ENCODE assay signal across 8 cellular contexts in the genomic region with DNA sequence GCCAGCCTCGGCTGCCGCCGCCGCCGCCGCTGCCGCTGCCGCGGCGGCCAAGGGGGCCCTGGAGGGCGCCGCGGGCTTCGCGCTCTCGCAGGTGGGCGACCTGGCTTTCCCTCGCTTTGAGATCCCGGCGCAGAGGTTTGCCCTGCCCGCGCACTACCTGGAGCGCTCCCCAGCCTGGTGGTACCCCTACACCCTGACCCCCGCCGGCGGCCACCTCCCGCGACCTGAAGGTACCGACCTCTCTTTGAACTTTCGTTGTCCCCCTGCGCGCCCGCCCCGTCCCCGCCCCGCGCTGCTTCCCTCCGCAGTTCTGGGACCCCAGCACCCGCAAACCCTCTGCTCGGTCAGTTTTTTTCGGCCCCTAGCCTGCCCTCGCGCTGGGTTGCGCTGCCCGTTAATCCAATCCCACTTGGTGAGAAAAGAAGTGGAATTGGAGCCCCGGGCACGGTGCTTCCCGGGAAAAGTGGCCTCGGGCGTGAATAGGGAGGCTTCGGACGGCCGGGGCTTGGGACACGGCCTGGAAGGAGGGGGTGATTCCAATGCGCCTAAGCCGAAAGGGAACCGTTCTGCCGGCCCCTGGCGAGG. TPM values are rescaled to one million over a fixed set of nuclear protein-coding genes. Genes with fewer than 3 reads are reported as not detected.
DNase-seq lines count a peak whose midpoint lies in the region; ATAC-seq and TF ChIP-seq lines count a peak whose summit lies in the region.

No MANE protein-coding gene starts in this region.

- no peak overlapping the region for H3K4me3 ChIP-seq in CD4-positive, CD25-positive, alpha-beta regulatory T cell (ENCODE audit: low read depth, low read length)
- H3K4me3 ChIP-seq in ascending aorta (peak overlapping the region; percentile 40 to 54), neural progenitor cell (peak overlapping the region; percentile 50)

- peaks cover 0 to 4% (median 0%) of the 10 kb centered on the region in 7 donors for H3K9me3 Mint-ChIP-seq in CD4-positive, CD25-positive, alpha-beta regulatory T cell
- H3K9me3 Mint-ChIP-seq in neural progenitor cell: no peaks in the 10 kb centered on the region

- H3K79me2 ChIP-seq in neural progenitor cell (ENCODE audit: low read depth): no peaks in the 10 kb centered on the region

- peaks cover 89% of the 10 kb centered on the region for H4K20me1 ChIP-seq in neural progenitor cell (ENCODE audit: low read depth)

- H2AFZ ChIP-seq in neural progenitor cell (replicated peaks): no peak overlapping the region

- H3K27me3 ChIP-seq in CD4-positive, CD25-positive, alpha-beta regulatory T cell (ENCODE audit: control insufficient read depth, insufficient read depth, low read length): peaks cover 40% of the 10 kb centered on the region
- H3K27me3 ChIP-seq in ascending aorta: peaks cover 69% of the 10 kb centered on the region
- peaks cover 100% of the 10 kb centered on the region for H3K27me3 ChIP-seq in neural progenitor cell

- TF ChIP-seq CTCF in ascending aorta (IDR thresholded peaks at IDR 0.05) (no peak), neural progenitor cell (IDR thresholded peaks at IDR 0.05) (no peak)

- peaks cover 67% of the 10 kb centered on the region for H3K4me1 ChIP-seq in CD4-positive, CD25-positive, alpha-beta regulatory T cell (ENCODE audit: control insufficient read depth, insufficient read depth, low read length, poor library complexity, severe bottlenecking)
- H3K4me1 ChIP-seq in ascending aorta (peaks cover 15 to 36% of the 10 kb centered on the region in 2 donors), neural progenitor cell (peaks cover 47% of the 10 kb centered on the region)

- intact Hi-C loops in ascending aorta (cut with DNase I): loop anchor here (2.0 kb wide), 1 partner anchor 18 kb away; a partner anchor contains a TSS

- no peaks in the 10 kb centered on the region for H3K36me3 ChIP-seq in CD4-positive, CD25-positive, alpha-beta regulatory T cell (ENCODE audit: control insufficient read depth, insufficient read depth, low read length)
- H3K36me3 ChIP-seq in ascending aorta (no peaks in the 10 kb centered on the region), neural progenitor cell (no peaks in the 10 kb centered on the region)

- ATAC-seq in CD4-positive, CD25-positive, alpha-beta regulatory T cell (ENCODE audit: low read depth in 2 of 2): no peak
- ATAC-seq in GM19351 (IDR thresholded peaks at IDR 0.05; ENCODE audit: unreplicated experiment) (peak; percentile 4), HG02763 (IDR thresholded peaks at IDR 0.05; ENCODE audit: unreplicated experiment) (no peak)

- peaks cover 84% of the 10 kb centered on the region for H3K27me3 Mint-ChIP-seq in CD4-positive, CD25-positive, alpha-beta regulatory T cell
- H3K27me3 Mint-ChIP-seq in neural progenitor cell (ENCODE audit: insufficient read depth, low read depth): peaks cover 87% of the 10 kb centered on the region

- no peak for DNase-seq in CD4-positive, CD25-positive, alpha-beta regulatory T cell
- no peak for DNase-seq in ascending aorta (ENCODE audit: low spot score in 2 of 2)
- no peak for DNase-seq in neural progenitor cell (ENCODE audit: low spot score)
- no peak for DNase-seq in activated gamma-delta T cell (lab: John Stamatoyannopoulos, UW)
- no peak for DNase-seq in T1000 (lab: John Stamatoyannopoulos, UW)
- no peak for DNase-seq in stimulated activated CD4-positive, alpha-beta T cell treated with anti-CD3 and anti-CD28 coated beads, Interleukin-4, amount 100 ng/mL, for 1 hour

- no peaks in the 10 kb centered on the region for H3K9me3 ChIP-seq in CD4-positive, CD25-positive, alpha-beta regulatory T cell (ENCODE audit: control insufficient read depth in 2 of 2, low read length in 2 of 2)
- H3K9me3 ChIP-seq in ascending aorta: no peaks in the 10 kb centered on the region
- H3K9me3 ChIP-seq in neural progenitor cell (ENCODE audit: low read depth): no peaks in the 10 kb centered on the region

- H3K27ac Mint-ChIP-seq in CD4-positive, CD25-positive, alpha-beta regulatory T cell: peak overlapping the region in 1 of 3 donors; percentile 42
- no peak overlapping the region for H3K27ac Mint-ChIP-seq in neural progenitor cell

- peak overlapping the region; percentile 69 for H3K4me2 ChIP-seq in neural progenitor cell

- H3K36me3 Mint-ChIP-seq in CD4-positive, CD25-positive, alpha-beta regulatory T cell: no peaks in the 10 kb centered on the region
- no peaks in the 10 kb centered on the region for H3K36me3 Mint-ChIP-seq in neural progenitor cell

- H3K9ac ChIP-seq in neural progenitor cell: no peak overlapping the region

- no peak overlapping the region for H3K27ac ChIP-seq in CD4-positive, CD25-positive, alpha-beta regulatory T cell (ENCODE audit: insufficient read depth, low read length, poor library complexity, severe bottlenecking)
- H3K27ac ChIP-seq in ascending aorta: no peak overlapping the region
- H3K27ac ChIP-seq in neural progenitor cell: no peak overlapping the region

- peak overlapping the region in 3 of 4 donors; percentile 77 to 91 (median 86) for H3K4me3 Mint-ChIP-seq in CD4-positive, CD25-positive, alpha-beta regulatory T cell
- H3K4me3 Mint-ChIP-seq in neural progenitor cell: peak overlapping the region; percentile 74

- peaks cover 69% of the 10 kb centered on the region for H3F3A ChIP-seq in neural progenitor cell (ENCODE audit: low read depth)

- H3K4me1 Mint-ChIP-seq in CD4-positive, CD25-positive, alpha-beta regulatory T cell: peaks cover 6 to 60% (median 38%) of the 10 kb centered on the region in 4 donors
- H3K4me1 Mint-ChIP-seq in neural progenitor cell: peaks cover 34% of the 10 kb centered on the region

RNA-seq across cellular contexts. Expression of a gene that starts 0.5 kb away (rescaled TPM):
- total RNA-seq in CD4-positive, CD25-positive, alpha-beta regulatory T cell: not detected
- not detected for polyA plus RNA-seq in CD4-positive, CD25-positive, alpha-beta regulatory T cell
- not detected for total RNA-seq in ascending aorta
- total RNA-seq in neural progenitor cell (ENCODE audit: low replicate concordance): 0.12 TPM in 1 of 2 replicates, not detected in the other

RNA-seq across cellular contexts. Expression of a gene that starts 11.6 kb away (rescaled TPM):
- not detected for total RNA-seq in CD4-positive, CD25-positive, alpha-beta regulatory T cell
- polyA plus RNA-seq in CD4-positive, CD25-positive, alpha-beta regulatory T cell: under 1 TPM in 1 of 4 donors, not detected in 3; 0.37 TPM
- total RNA-seq in ascending aorta (not detected), neural progenitor cell (ENCODE audit: low replicate concordance) (0.15 and 0.21 TPM in 2 replicates)

RNA-seq across cellular contexts. Expression of a gene that starts 17.9 kb away (rescaled TPM):
- total RNA-seq in CD4-positive, CD25-positive, alpha-beta regulatory T cell: 162 TPM
- 100 to 1,000 TPM; 311 to 369 (median 336) TPM for polyA plus RNA-seq in CD4-positive, CD25-positive, alpha-beta regulatory T cell
- 12.2 TPM for total RNA-seq in ascending aorta
- 245 and 249 TPM in 2 replicates for total RNA-seq in neural progenitor cell (ENCODE audit: low replicate concordance)

Comparison
In these comparisons a context has a peak if more than half of its experiments do, and no peak if none do; other contexts are left out.
1. RNA of a gene that starts 17.9 kb away (total RNA-seq): 245 to 249 TPM in neural progenitor cell and 162 TPM in CD4-positive, CD25-positive, alpha-beta regulatory T cell (single experiment); 12.2 TPM in ascending aorta (single experiment); every median in the first group is over 10 times any median in the second.